In the genomic region with DNA sequence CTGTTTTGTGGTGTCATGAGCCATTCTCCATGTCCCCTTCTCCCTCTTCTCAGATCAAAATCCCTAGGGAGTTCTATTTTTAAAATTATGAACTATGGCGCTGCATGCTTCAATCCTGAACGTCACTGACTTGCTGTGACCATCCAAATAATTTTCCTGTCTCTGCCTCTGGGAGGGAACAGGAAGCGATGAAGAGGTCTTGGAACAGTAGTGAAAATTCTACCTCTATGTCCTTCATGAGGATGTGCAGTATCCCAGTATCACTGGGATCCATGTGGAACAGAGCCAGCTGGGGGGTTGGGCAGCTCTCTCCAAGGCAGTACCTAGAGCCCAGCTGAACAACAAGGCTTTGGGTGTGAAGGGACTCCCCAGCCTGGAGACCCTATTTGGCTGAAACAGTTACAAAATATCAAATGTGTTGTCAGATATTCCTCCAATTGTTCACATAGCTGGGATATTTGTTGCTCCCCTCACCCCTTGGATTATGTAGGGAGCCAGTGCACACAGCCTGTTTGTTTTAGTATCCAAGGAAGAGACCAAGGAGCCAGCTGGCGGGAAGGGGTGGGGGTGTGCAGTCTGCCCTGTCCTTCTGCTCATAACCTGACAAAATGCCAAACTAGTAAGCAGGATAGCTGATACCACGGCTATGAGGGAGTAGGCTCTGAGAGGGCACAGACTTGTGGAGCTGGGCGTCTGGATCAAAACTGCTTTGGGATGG, we compare ENCODE assay signal across 9 cellular contexts. TPM values are rescaled to one million over a fixed set of nuclear protein-coding genes. Genes with fewer than 3 reads are reported as not detected.
DNase-seq lines count a peak whose midpoint lies in the region; ATAC-seq and TF ChIP-seq lines count a peak whose summit lies in the region.
"Had no signal": no experiment of that assay in that cellular context is flagged by ENCODE, and none has a peak within 500 bp of the region (broad histone marks: within the 10 kb centered on the region; RNA-seq: fewer than 3 reads in every experiment).

No MANE protein-coding gene starts in this region.

- H3K36me3 Mint-ChIP-seq in glutamatergic neuron (ENCODE audit: unreplicated experiment) = no peaks in the 10 kb centered on the region

- DNase-seq in GM03348 (ENCODE audit: low spot score) (peak; percentile 68), SK-N-MC (ENCODE audit: low read depth, low spot score) (no peak), glutamatergic neuron (peak; percentile 23), retinal pigment epithelial cell (ENCODE audit: low read depth) (peak; percentile 55), COLO829 (ENCODE audit: low spot score) (no peak), NCI-H510A treated with DMSO at 0.1 percent for 48 hours (lab: John Stamatoyannopoulos, UW) (no peak)
- DNase-seq in stimulated activated CD4-positive, alpha-beta T cell treated with anti-CD3 and anti-CD28 coated beads, Interleukin-12 subunit alpha, Interleukin-12 subunit beta, amount 100 ng/mL, for 4 hours = no peak

- TF ChIP-seq CTCF in glutamatergic neuron (IDR thresholded peaks at IDR 0.05; ENCODE audit: partially characterized antibody, unreplicated experiment) (no peak), retinal pigment epithelial cell (conservative IDR thresholded peaks at IDR 0.05; ENCODE audit: low read depth, low read length) (no peak)

- H3K27ac ChIP-seq in SK-N-MC = peak overlapping the region; percentile 26; the same call in 1 of the 2 replicates

- ATAC-seq in GM18520 (IDR thresholded peaks at IDR 0.05; ENCODE audit: unreplicated experiment) = no peak

- H3K27me3 Mint-ChIP-seq in glutamatergic neuron (ENCODE audit: unreplicated experiment) = no peaks in the 10 kb centered on the region

- no peak overlapping the region for H3K9ac ChIP-seq in SK-N-MC (ENCODE audit: insufficient read length)

- peaks cover 10% of the 10 kb centered on the region for H3K4me1 Mint-ChIP-seq in glutamatergic neuron (ENCODE audit: low read depth, unreplicated experiment)

- H3K9me3 ChIP-seq in SK-N-MC (ENCODE audit: low read depth, low read length) = no peaks in the 10 kb centered on the region

- no peak overlapping the region for H3K4me3 Mint-ChIP-seq in glutamatergic neuron (ENCODE audit: unreplicated experiment)
- H3K4me3 Mint-ChIP-seq: T-helper 2 cell treated with Interferon-gamma antibody and Interleukin-4, amounts not matched to agents 5 μg/mL and 100 μg/mL, for 36 hours had no signal

- no peaks in the 10 kb centered on the region for H3K9me3 Mint-ChIP-seq in glutamatergic neuron (ENCODE audit: unreplicated experiment)
- H3K9me3 Mint-ChIP-seq: T-helper 2 cell treated with Interferon-gamma antibody and Interleukin-4, amounts not matched to agents 5 μg/mL and 100 μg/mL, for 36 hours had no signal

- H3K27ac Mint-ChIP-seq in glutamatergic neuron (ENCODE audit: unreplicated experiment) = peak overlapping the region; percentile 19
- H3K27ac Mint-ChIP-seq: T-helper 2 cell treated with Interferon-gamma antibody and Interleukin-4, amounts not matched to agents 5 μg/mL and 100 μg/mL, for 36 hours had no signal

- no peak overlapping the region for H3K4me3 ChIP-seq in SK-N-MC
- no peak overlapping the region for H3K4me3 ChIP-seq in retinal pigment epithelial cell (ENCODE audit: low read length)

- H3K36me3 ChIP-seq in SK-N-MC (ENCODE audit: insufficient read depth, low read length) = peaks cover 57% of the 10 kb centered on the region

RNA-seq across cellular contexts. Expression of a gene that starts 7.6 kb away (rescaled TPM):
- total RNA-seq in glutamatergic neuron (ENCODE audit: unreplicated experiment) = 6.1 TPM

RNA-seq across cellular contexts. Expression of a gene that starts 8.2 kb away (rescaled TPM):
- total RNA-seq in glutamatergic neuron (ENCODE audit: unreplicated experiment) = 31.1 TPM

RNA-seq across cellular contexts. Expression of a gene that starts 16.4 kb away (rescaled TPM):
- total RNA-seq in glutamatergic neuron (ENCODE audit: unreplicated experiment) = 41.0 TPM

RNA-seq across cellular contexts. Expression of a gene that starts 25.4 kb away (rescaled TPM):
- total RNA-seq in glutamatergic neuron (ENCODE audit: unreplicated experiment) = 1.8 TPM

RNA-seq across cellular contexts. Expression of a gene that starts 41.2 kb away (rescaled TPM):
- total RNA-seq in glutamatergic neuron (ENCODE audit: unreplicated experiment) = not detected

Comparison
In these comparisons a context has a peak if more than half of its experiments do, and no peak if none do; other contexts are left out.
1. DNase-seq: peak in GM03348 (single experiment), glutamatergic neuron (single experiment) and retinal pigment epithelial cell (single experiment); none in SK-N-MC (single experiment), COLO829 (single experiment), NCI-H510A treated with DMSO at 0.1 percent for 48 hours (single experiment) and stimulated activated CD4-positive, alpha-beta T cell treated with anti-CD3 and anti-CD28 coated beads, Interleukin-12 subunit alpha, Interleukin-12 subunit beta, amount 100 ng/mL, for 4 hours (single experiment).